ENCODE assay signal across 9 cellular contexts in genomic region chr3:151871639-151872468, GRCh38. TPM values are rescaled to one million over a fixed set of nuclear protein-coding genes. Genes with fewer than 3 reads are reported as not detected.
DNase-seq lines count a peak whose midpoint lies in the region; ATAC-seq and TF ChIP-seq lines count a peak whose summit lies in the region.
"Had no signal": no experiment of that assay in that cellular context is flagged by ENCODE, and none has a peak within 500 bp of the region (broad histone marks: within the 10 kb centered on the region; RNA-seq: fewer than 3 reads in every experiment).

No MANE protein-coding gene starts in this region.

- peaks cover 0 to 5% (median 1%) of the 10 kb centered on the region in 4 donors for H3K4me1 ChIP-seq in liver (ENCODE audit: control insufficient read depth in 4 of 4, insufficient read depth in 4 of 4, low read length in 3 of 4)

- TF ChIP-seq RAD21 in liver (IDR thresholded peaks at IDR 0.05), result no peak

- TF ChIP-seq CTCF in liver (IDR thresholded peaks at IDR 0.05; ENCODE audit: low read depth, low read length, missing input control) (no peak), coronary artery (IDR thresholded peaks at IDR 0.05) (no peak)

- H3K4me3 ChIP-seq in liver (ENCODE audit: low read depth in 1 of 3, low read length in 3 of 3) (no peak overlapping the region), coronary artery (no peak overlapping the region)

- H3K9me3 ChIP-seq in liver (ENCODE audit: control insufficient read depth in 4 of 4, low read length in 3 of 4), result no peaks in the 10 kb centered on the region

- no peak overlapping the region for H3K27ac ChIP-seq in liver (ENCODE audit: low read depth in 1 of 2, low read length in 2 of 2)
- peak overlapping the region in 1 of 2 donors; percentile 47 for H3K27ac ChIP-seq in coronary artery

- 72% methylated on average over 8 of the region's 8 CpGs for WGBS in liver

- no peaks in the 10 kb centered on the region for H3K27me3 ChIP-seq in liver (ENCODE audit: control insufficient read depth in 4 of 4, insufficient read depth in 4 of 4, low read length in 3 of 4)

- H3K36me3 ChIP-seq in liver (ENCODE audit: control insufficient read depth in 4 of 4, insufficient read depth in 3 of 4, low read depth in 1 of 4, low read length in 3 of 4), result no peaks in the 10 kb centered on the region

- no peak overlapping the region for H3K9ac ChIP-seq in liver (ENCODE audit: low read depth in 1 of 2, low read length in 2 of 2)

- DNase-seq in NCI-H2227 treated with DMSO at 0.1 percent for 48 hours (lab: John Stamatoyannopoulos, UW), result peak; percentile 7
- DNase-seq in NCI-H2227 (lab: John Stamatoyannopoulos, UW; ENCODE audit: unreplicated experiment), result no peak
- peak; percentile 99 for DNase-seq in SKM-1 treated with dmso at 0.1 percent for 144 hours (lab: John Stamatoyannopoulos, UW; ENCODE audit: unreplicated experiment)
- no peak for DNase-seq in mucosa of gallbladder (ENCODE audit: low spot score)
- DNase-seq in COLO668 (lab: John Stamatoyannopoulos, UW; ENCODE audit: unreplicated experiment), result no peak
- no peak for DNase-seq in coronary artery (ENCODE audit: low spot score)

- ATAC-seq in HG03060 (IDR thresholded peaks at IDR 0.05; ENCODE audit: low read depth, unreplicated experiment), result peak; percentile 95

TF ChIP-seq in liver, 16 proteins besides CTCF, POLR2A, EP300 and RAD21:
- TF ChIP-seq GABPA (IDR thresholded peaks at IDR 0.05 in 1 of 2, conservative IDR thresholded peaks at IDR 0.05 in 1 of 2) (peak; percentile 12 to 23), FOXA2 (IDR thresholded peaks at IDR 0.05) (no peak)

RNA-seq across cellular contexts. Expression of gene SUCNR1, which starts 1.6 kb away (rescaled TPM):
- total RNA-seq in liver (1 to 10 TPM; 5.4 to 7.1 TPM), mucosa of gallbladder (0.69 TPM)
- polyA plus RNA-seq in liver, result 1 to 10 TPM; 1.3 to 1.6 TPM
- total RNA-seq: T-helper 2 cell treated with Interferon-gamma antibody and Interleukin-4, amounts not matched to agents 100 ng/mL and 5 ng/mL, for 36 hours had no signal

RNA-seq across cellular contexts. Expression of gene AADAC, which starts 57.9 kb away (rescaled TPM):
- total RNA-seq in liver (100 to 1,000 TPM; 144 to 321 TPM), mucosa of gallbladder (17.7 TPM)
- 100 to 1,000 TPM; 278 to 285 TPM for polyA plus RNA-seq in liver
- total RNA-seq: T-helper 2 cell treated with Interferon-gamma antibody and Interleukin-4, amounts not matched to agents 100 ng/mL and 5 ng/mL, for 36 hours had no signal

Comparison
In these comparisons a context has a peak if more than half of its experiments do, and no peak if none do; other contexts are left out.
1. DNase-seq: peak in NCI-H2227 treated with DMSO at 0.1 percent for 48 hours (single experiment) and SKM-1 treated with dmso at 0.1 percent for 144 hours (single experiment); none in NCI-H2227 (single experiment), mucosa of gallbladder (single experiment), COLO668 (single experiment) and coronary artery (single experiment).